In the genomic region with DNA sequence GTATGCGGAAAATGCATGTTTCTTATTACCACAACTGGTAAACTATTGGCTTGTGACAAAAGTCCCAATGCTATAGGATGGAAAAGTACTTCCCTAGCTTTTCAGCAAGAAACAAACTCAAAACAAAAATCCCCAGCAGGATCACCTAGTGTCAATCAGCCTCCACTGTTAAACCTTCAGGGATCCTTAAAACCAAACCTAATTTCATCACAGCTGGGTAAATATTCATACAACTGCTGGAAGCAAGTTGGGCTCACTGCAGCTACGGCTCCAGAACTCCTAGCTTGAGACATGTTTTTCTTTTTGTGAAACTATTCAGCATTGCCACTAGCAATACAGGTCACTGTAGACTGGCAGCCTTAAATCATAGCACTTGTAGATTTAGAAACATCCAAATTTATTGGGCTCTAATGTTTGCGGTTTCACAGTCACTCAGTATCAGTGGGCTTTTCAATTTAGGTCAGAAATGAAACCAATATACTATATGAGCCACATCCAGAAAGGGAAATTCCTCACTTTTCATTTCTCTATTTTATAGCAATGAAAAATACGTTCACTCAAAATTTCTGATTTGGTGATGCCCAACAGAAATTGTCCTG, we compare ENCODE assay signal across 19 cellular contexts.
DNase-seq lines count a peak whose midpoint lies in the region; ATAC-seq and TF ChIP-seq lines count a peak whose summit lies in the region.
"Had no signal": no experiment of that assay in that cellular context is flagged by ENCODE, and none has a peak within 500 bp of the region (broad histone marks: within the 10 kb centered on the region; RNA-seq: fewer than 3 reads in every experiment).

No MANE protein-coding gene starts in this region.

- intact Hi-C loops in left colon (cut with DNase I, micrococcal nuclease) (no loop called here), psoas muscle (cut with DNase I) (no loop called here)

- H3K9me3 Mint-ChIP-seq in activated naive CD8-positive, alpha-beta T cell treated with anti-CD3 and anti-CD28 coated beads, Interleukin-2, amount 50 U/mL, for 24 hours: no peaks in the 10 kb centered on the region
- peaks cover 2% of the 10 kb centered on the region for H3K9me3 Mint-ChIP-seq in activated naive CD8-positive, alpha-beta T cell treated with anti-CD3 and anti-CD28 coated beads for 36 hours
- H3K9me3 Mint-ChIP-seq: activated T-cell treated with anti-CD3 and anti-CD28 coated beads, Interleukin-2, amount 50 U/mL, for 72 hours; HFFc6; naive B cell; T-cell had no signal

- no peak for DNase-seq in activated naive CD8-positive, alpha-beta T cell treated with anti-CD3 and anti-CD28 coated beads, Interleukin-2, amount 50 U/mL, for 24 hours
- no peak for DNase-seq in activated naive CD8-positive, alpha-beta T cell treated with anti-CD3 and anti-CD28 coated beads for 36 hours
- DNase-seq in brain pericyte (ENCODE audit: low read depth, low spot score) (peak; percentile 64), left colon (no peak), 8988T (no peak), psoas muscle (no peak), DMS53 (lab: John Stamatoyannopoulos, UW) (no peak)
- DNase-seq: activated CD4-positive, CD25-positive, alpha-beta regulatory T cell treated with anti-CD3 and anti-CD28 coated beads, Interleukin-2, amount 50 U/mL, for 72 hours; activated T-cell treated with anti-CD3 and anti-CD28 coated beads, Interleukin-2, amount 50 U/mL, for 72 hours; CD4-positive, CD25-positive, alpha-beta regulatory T cell; dermis blood vessel endothelial cell; HFFc6; left ventricle myocardium inferior; naive B cell; NCI-H1417; stimulated activated CD4-positive, alpha-beta T cell treated with anti-CD3 and anti-CD28 coated beads, Interleukin-4, amount 100 ng/mL, for 4 hours; stimulated activated naive CD4-positive, alpha-beta T cell; T-cell had no signal

- peak; percentile 40 for ATAC-seq in activated naive CD8-positive, alpha-beta T cell treated with anti-CD3 and anti-CD28 coated beads, Interleukin-2, amount 50 U/mL, for 24 hours
- ATAC-seq in HG03196 (IDR thresholded peaks at IDR 0.05; ENCODE audit: unreplicated experiment) (peak; percentile 50), left colon (no peak), psoas muscle (no peak)
- ATAC-seq: T-cell had no signal

- no peaks in the 10 kb centered on the region for H3K36me3 Mint-ChIP-seq in activated naive CD8-positive, alpha-beta T cell treated with anti-CD3 and anti-CD28 coated beads, Interleukin-2, amount 50 U/mL, for 24 hours (ENCODE audit: low read depth)
- no peaks in the 10 kb centered on the region for H3K36me3 Mint-ChIP-seq in activated naive CD8-positive, alpha-beta T cell treated with anti-CD3 and anti-CD28 coated beads for 36 hours
- H3K36me3 Mint-ChIP-seq: CD4-positive, CD25-positive, alpha-beta regulatory T cell; naive B cell had no signal

- no peaks in the 10 kb centered on the region for H3K9me3 ChIP-seq in psoas muscle
- H3K9me3 ChIP-seq: left ventricle myocardium inferior had no signal

- H3K27me3 ChIP-seq in psoas muscle (ENCODE audit: insufficient read depth in 3 of 3, low read length in 2 of 3): no peaks in the 10 kb centered on the region

- H3K4me1 Mint-ChIP-seq in activated naive CD8-positive, alpha-beta T cell treated with anti-CD3 and anti-CD28 coated beads, Interleukin-2, amount 50 U/mL, for 24 hours: peaks cover 28% of the 10 kb centered on the region
- peaks cover 11% of the 10 kb centered on the region for H3K4me1 Mint-ChIP-seq in activated naive CD8-positive, alpha-beta T cell treated with anti-CD3 and anti-CD28 coated beads for 36 hours
- H3K4me1 Mint-ChIP-seq: CD4-positive, CD25-positive, alpha-beta regulatory T cell had no signal

- no peak overlapping the region for H3K4me3 Mint-ChIP-seq in activated naive CD8-positive, alpha-beta T cell treated with anti-CD3 and anti-CD28 coated beads, Interleukin-2, amount 50 U/mL, for 24 hours
- H3K4me3 Mint-ChIP-seq in activated naive CD8-positive, alpha-beta T cell treated with anti-CD3 and anti-CD28 coated beads for 36 hours: no peak overlapping the region
- H3K4me3 Mint-ChIP-seq: activated T-cell treated with anti-CD3 and anti-CD28 coated beads, Interleukin-2, amount 50 U/mL, for 72 hours; CD4-positive, CD25-positive, alpha-beta regulatory T cell; HFFc6; naive B cell; T-cell had no signal

- H3K27ac Mint-ChIP-seq in activated naive CD8-positive, alpha-beta T cell treated with anti-CD3 and anti-CD28 coated beads, Interleukin-2, amount 50 U/mL, for 24 hours: no peak overlapping the region
- H3K27ac Mint-ChIP-seq in activated naive CD8-positive, alpha-beta T cell treated with anti-CD3 and anti-CD28 coated beads for 36 hours: no peak overlapping the region
- H3K27ac Mint-ChIP-seq: activated T-cell treated with anti-CD3 and anti-CD28 coated beads, Interleukin-2, amount 50 U/mL, for 72 hours; CD4-positive, CD25-positive, alpha-beta regulatory T cell; HFFc6; T-cell had no signal

- no peak for TF ChIP-seq CTCF in psoas muscle (IDR thresholded peaks at IDR 0.05)

- 72 to 75% (median 75%) methylated on average over 4 of the region's 4 CpGs for WGBS in psoas muscle, 3 donors

- H3K36me3 ChIP-seq in psoas muscle (ENCODE audit: insufficient read depth in 1 of 2, low read depth in 1 of 2): no peaks in the 10 kb centered on the region
- H3K36me3 ChIP-seq: left ventricle myocardium inferior had no signal

- peaks cover 32% of the 10 kb centered on the region for H3K4me1 ChIP-seq in psoas muscle

- no peak overlapping the region for H3K4me3 ChIP-seq in psoas muscle
- H3K4me3 ChIP-seq: left ventricle myocardium inferior had no signal

- H3K27ac ChIP-seq in psoas muscle: no peak overlapping the region
- H3K27ac ChIP-seq: left ventricle myocardium inferior had no signal

- H3K27me3 Mint-ChIP-seq in activated naive CD8-positive, alpha-beta T cell treated with anti-CD3 and anti-CD28 coated beads, Interleukin-2, amount 50 U/mL, for 24 hours: no peaks in the 10 kb centered on the region
- no peaks in the 10 kb centered on the region for H3K27me3 Mint-ChIP-seq in activated naive CD8-positive, alpha-beta T cell treated with anti-CD3 and anti-CD28 coated beads for 36 hours
- H3K27me3 Mint-ChIP-seq: naive B cell, T-cell had no signal

Comparison
In these comparisons a context has a peak if more than half of its experiments do, and no peak if none do; other contexts are left out.
1. ATAC-seq: peak in activated naive CD8-positive, alpha-beta T cell treated with anti-CD3 and anti-CD28 coated beads, Interleukin-2, amount 50 U/mL, for 24 hours (single experiment) and HG03196 (single experiment); none in left colon (single experiment) and psoas muscle (0 of 4).